ENCODE assay signal across 16 cellular contexts in genomic region chr5:9337908-9338307, GRCh38.
DNase-seq lines count a peak whose midpoint lies in the region; ATAC-seq and TF ChIP-seq lines count a peak whose summit lies in the region.
"Had no signal": no experiment of that assay in that cellular context is flagged by ENCODE, and none has a peak within 500 bp of the region (broad histone marks: within the 10 kb centered on the region; RNA-seq: fewer than 3 reads in every experiment).

No MANE protein-coding gene starts in this region.

- ATAC-seq in foreskin keratinocyte = peak; percentile 72
- ATAC-seq: gastrocnemius medialis; left lobe of liver; stimulated activated memory B cell treated with anti-CD40 and anti-IgM and Interleukin-4, amounts not matched to agents 10 μg/mL and 1 μg/mL and 100 μg/mL, for 72 hours; T-cell had no signal

- peaks cover 20% of the 10 kb centered on the region for H3K4me1 ChIP-seq in foreskin keratinocyte
- no peaks in the 10 kb centered on the region for H3K4me1 ChIP-seq in HAP-1
- H3K4me1 ChIP-seq in spleen = no peaks in the 10 kb centered on the region
- H3K4me1 ChIP-seq: gastrocnemius medialis, neural progenitor cell had no signal

- no peaks in the 10 kb centered on the region for H3K27me3 ChIP-seq in foreskin keratinocyte
- no peaks in the 10 kb centered on the region for H3K27me3 ChIP-seq in HAP-1 (ENCODE audit: low read depth)
- H3K27me3 ChIP-seq in spleen (replicated peaks in 1 of 7) = no peaks in the 10 kb centered on the region
- H3K27me3 ChIP-seq: gastrocnemius medialis, neural progenitor cell had no signal

- intact Hi-C loops in spleen (cut with DNase I; ENCODE audit: low total_unique reads) = no loop called here

- DNase-seq in HCEC 1CT (peak; percentile 87), astrocyte of the hippocampus (ENCODE audit: low read depth, low spot score) (peak; percentile 45), foreskin keratinocyte (peak in 1 of 2 donors; percentile 72), stromal cell of bone marrow (ENCODE audit: low read depth) (peak; percentile 63), HAP-1 (ENCODE audit: low spot score in 2 of 2) (no peak), spleen (no peak), NCI-H1417 (lab: John Stamatoyannopoulos, UW) (no peak)
- DNase-seq: activated CD4-positive, alpha-beta T cell treated with anti-CD3 and anti-CD28 coated beads for 4 hours; DMS 273 treated with DMSO at 0.1 percent for 48 hours; gastrocnemius medialis; GOT3; NCI-H1694; T-cell had no signal

- 66 to 91% (median 80%) methylated on average over 2 of the region's 2 CpGs for WGBS in spleen, 5 donors

- H3K9me3 ChIP-seq in HAP-1 (no peaks in the 10 kb centered on the region), spleen (no peaks in the 10 kb centered on the region)
- H3K9me3 ChIP-seq: gastrocnemius medialis had no signal

- no peak for TF ChIP-seq POLR2A in spleen (IDR thresholded peaks at IDR 0.05)

- H3K36me3 ChIP-seq in HAP-1 (replicated peaks) (no peaks in the 10 kb centered on the region), spleen (no peaks in the 10 kb centered on the region)
- H3K36me3 ChIP-seq: gastrocnemius medialis, neural progenitor cell had no signal

- H3K4me3 ChIP-seq in HAP-1 = no peak overlapping the region
- H3K4me3 ChIP-seq in spleen = no peak overlapping the region
- H3K4me3 ChIP-seq: gastrocnemius medialis, neural progenitor cell had no signal

- H3K27ac ChIP-seq in foreskin keratinocyte = no peak overlapping the region
- no peak overlapping the region for H3K27ac ChIP-seq in spleen
- H3K27ac ChIP-seq: neural progenitor cell had no signal

- in situ Hi-C loops in HAP-1 (cut with MboI; ENCODE audit: low sequenced_read_pairs) = no loop called here

- no peak for TF ChIP-seq CTCF in foreskin keratinocyte (conservative IDR thresholded peaks at IDR 0.05)
- TF ChIP-seq CTCF in spleen (IDR thresholded peaks at IDR 0.05 in 8 of 11, conservative IDR thresholded peaks at IDR 0.05 in 3 of 11) = no peak

Comparison
In these comparisons a context has a peak if more than half of its experiments do, and no peak if none do; other contexts are left out.
1. DNase-seq: peak in HCEC 1CT (single experiment), astrocyte of the hippocampus (single experiment) and stromal cell of bone marrow (single experiment); none in HAP-1 (0 of 2), spleen (single experiment) and NCI-H1417 (0 of 3).